1 cellular context compared by ENCODE assay signal in genomic region chr16:85673529-85674417, GRCh38.
TF ChIP-seq lines count a peak whose summit lies in the region.

No MANE protein-coding gene starts in this region.

TF ChIP-seq in K562, 482 proteins besides CTCF, POLR2A, EP300 and RAD21 (continued from another document):
- no peak for TF ChIP-seq ZNF277 (CRISPR knock-in tag; IDR thresholded peaks at IDR 0.05; ENCODE audit: borderline replicate concordance)
- no peak for TF ChIP-seq ZNF274 (IDR thresholded peaks at IDR 0.05; ENCODE audit: borderline replicate concordance, low read depth, low read length)
- TF ChIP-seq ZNF699 (CRISPR knock-in tag; IDR thresholded peaks at IDR 0.05; ENCODE audit: insufficient replicate concordance): no peak
- no peak for TF ChIP-seq EP400 (IDR thresholded peaks at IDR 0.05)
- TF ChIP-seq HDGF (IDR thresholded peaks at IDR 0.05): no peak
- TF ChIP-seq RBM22 (IDR thresholded peaks at IDR 0.05; ENCODE audit: low read depth, low read length, poor library complexity, severe bottlenecking): peak; percentile 95
- TF ChIP-seq NFE2L1 (tag; IDR thresholded peaks at IDR 0.05; ENCODE audit: borderline replicate concordance, low read depth): no peak
- 0 out of 2 replicates have a peak, but pooled peaks have one; percentile 51 for TF ChIP-seq THAP12 (CRISPR knock-in tag; IDR thresholded peaks at IDR 0.05)
- TF ChIP-seq SIN3A (IDR thresholded peaks at IDR 0.05; ENCODE audit: borderline replicate concordance in 2 of 2, control insufficient read depth in 1 of 2, low read depth in 2 of 2, low read length in 2 of 2): peak in 1 of 2 experiments; percentile 4; a peak in 1 of 4 replicates
- 0 out of 2 replicates have a peak, but pooled peaks have one; percentile 28 for TF ChIP-seq SUPT5H (IDR thresholded peaks at IDR 0.05)
- no peak for TF ChIP-seq ZBTB49 (CRISPR knock-in tag; IDR thresholded peaks at IDR 0.05; ENCODE audit: borderline replicate concordance)
- no peak for TF ChIP-seq JUNB (CRISPR knock-in tag; conservative IDR thresholded peaks at IDR 0.05)
- no peak for TF ChIP-seq ZBTB2 (IDR thresholded peaks at IDR 0.05)
- TF ChIP-seq POLR2AphosphoS5 (IDR thresholded peaks at IDR 0.05; ENCODE audit: control insufficient read depth, insufficient read depth, low read depth, low read length): peak; percentile 43
- TF ChIP-seq TFAM (CRISPR knock-in tag; conservative IDR thresholded peaks at IDR 0.05): no peak
- peak; percentile 26 for TF ChIP-seq POLR2B (IDR thresholded peaks at IDR 0.05; ENCODE audit: low read depth, partially characterized antibody)
- TF ChIP-seq RBFOX2 (IDR thresholded peaks at IDR 0.05; ENCODE audit: low read depth, low read length): peak; percentile 39; the same call in 1 of the 2 replicates
- no peak for TF ChIP-seq SMARCA4 (IDR thresholded peaks at IDR 0.05)
- no peak for TF ChIP-seq TSC22D4 (tag; IDR thresholded peaks at IDR 0.05)
- 0 out of 2 replicates have a peak, but pooled peaks have one; percentile 25 for TF ChIP-seq CBFA2T3 (IDR thresholded peaks at IDR 0.05)
- no peak for TF ChIP-seq DLX4 (CRISPR knock-in tag; IDR thresholded peaks at IDR 0.05)
- TF ChIP-seq CXXC5 (CRISPR knock-in tag; IDR thresholded peaks at IDR 0.05): no peak
- TF ChIP-seq POLR2G (IDR thresholded peaks at IDR 0.05; ENCODE audit: low read depth, low read length): peak; percentile 73
- TF ChIP-seq ARID1B (IDR thresholded peaks at IDR 0.05): no peak
- no peak for TF ChIP-seq HDAC6 (IDR thresholded peaks at IDR 0.05; ENCODE audit: low read depth, low read length)
- TF ChIP-seq ZNF655 (CRISPR knock-in tag; IDR thresholded peaks at IDR 0.05): no peak
- TF ChIP-seq JUN (IDR thresholded peaks at IDR 0.05; ENCODE audit: borderline replicate concordance, low read depth, low read length): no peak
- no peak for TF ChIP-seq JUN (CRISPR knock-in tag; IDR thresholded peaks at IDR 0.05; ENCODE audit: borderline replicate concordance)
- TF ChIP-seq RBM14 (IDR thresholded peaks at IDR 0.05; ENCODE audit: borderline replicate concordance, insufficient read depth, low read depth, low read length): no peak
- TF ChIP-seq ZZZ3 (IDR thresholded peaks at IDR 0.05): no peak
- TF ChIP-seq EGR1 (conservative IDR thresholded peaks at IDR 0.05): no peak
